Comparison of ENCODE assay signal across 8 cellular contexts in the genomic region with DNA sequence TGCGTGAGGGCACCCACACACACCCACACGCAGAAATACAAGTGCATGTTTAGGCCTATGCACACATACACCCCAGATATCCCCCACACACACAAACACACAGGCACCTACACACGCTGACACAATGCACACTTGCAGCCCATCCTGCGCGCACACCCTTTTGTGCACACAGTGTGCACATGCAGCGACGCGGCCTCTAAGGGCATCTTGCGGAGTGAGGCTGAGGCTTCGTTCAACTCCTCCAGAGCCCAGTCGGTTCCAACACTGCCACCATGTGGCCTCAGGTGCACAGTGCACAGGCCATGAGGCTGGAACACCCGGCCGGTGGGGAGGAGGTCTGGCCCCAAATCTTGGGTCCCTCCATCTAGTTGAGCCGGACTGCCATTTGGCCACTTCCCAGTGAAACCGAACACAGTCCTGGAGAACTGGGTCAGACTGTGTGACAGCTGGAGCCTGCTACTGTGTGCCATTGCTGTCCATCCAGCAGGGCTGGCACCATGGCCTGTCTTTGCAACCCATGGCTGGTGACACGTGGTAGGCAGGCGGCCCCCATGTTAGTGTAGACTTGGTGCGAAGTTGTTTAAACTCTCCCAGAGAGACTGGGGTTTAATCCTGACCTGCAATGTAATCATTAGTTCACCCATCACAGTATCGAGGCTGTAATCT.
DNase-seq lines count a peak whose midpoint lies in the region; TF ChIP-seq lines count a peak whose summit lies in the region.

No MANE protein-coding gene starts in this region.

- H3K27me3 ChIP-seq in OCI-LY1 (ENCODE audit: insufficient read depth, low read length), result peaks cover 12% of the 10 kb centered on the region; the same call in 1 of the 2 replicates
- no peaks in the 10 kb centered on the region for H3K27me3 ChIP-seq in neural cell (ENCODE audit: insufficient read depth, low read depth, low read length)

- TF ChIP-seq RAD21 in neural cell (conservative IDR thresholded peaks at IDR 0.05), result peak; percentile 99

- H3K79me2 ChIP-seq in OCI-LY1 (ENCODE audit: insufficient read depth, low read length) (no peaks in the 10 kb centered on the region), neural cell (replicated peaks; ENCODE audit: insufficient read depth, low read length) (no peaks in the 10 kb centered on the region)

- H3F3A ChIP-seq in OCI-LY1 (ENCODE audit: insufficient read depth, low read length) (no peaks in the 10 kb centered on the region), neural cell (ENCODE audit: insufficient read depth, low read length, poor library complexity, severe bottlenecking) (no peaks in the 10 kb centered on the region)

- H3K9me3 ChIP-seq in OCI-LY1 (ENCODE audit: low read length) (no peaks in the 10 kb centered on the region), neural cell (ENCODE audit: low read length) (no peaks in the 10 kb centered on the region)

- H3K36me3 ChIP-seq in OCI-LY1 (ENCODE audit: insufficient read depth, low read length) (no peaks in the 10 kb centered on the region), neural cell (ENCODE audit: insufficient read depth, low read length) (no peaks in the 10 kb centered on the region)

- DNase-seq in NCI-H1417 (lab: John Stamatoyannopoulos, UW) (peak; percentile 57 to 89 (median 76)), NCI-H1417 treated with DMSO at 0.1 percent for 48 hours (lab: John Stamatoyannopoulos, UW) (no peak), HPDE6-E6E7 (ENCODE audit: extremely low spot score) (peak; percentile 60), fibroblast of mammary gland (ENCODE audit: low read depth) (peak; percentile 63)
- DNase-seq in activated T-cell treated with anti-CD3 and anti-CD28 coated beads, Interleukin-2, amount 50 U/mL, for 1 hour, result peak; percentile 71
- peak; percentile 55 for DNase-seq in stimulated activated naive CD4-positive, alpha-beta T cell treated with Interleukin-2 at 50 U/mL for 16 hours (lab: John Stamatoyannopoulos, UW)

- TF ChIP-seq CTCF in OCI-LY1 (IDR thresholded peaks at IDR 0.05; ENCODE audit: low read length) (peak; percentile 86), fibroblast of mammary gland (conservative IDR thresholded peaks at IDR 0.05; ENCODE audit: control insufficient read depth, insufficient read depth, low read depth, low read length) (peak; percentile 94), neural cell (IDR thresholded peaks at IDR 0.05; ENCODE audit: poor library complexity, severe bottlenecking) (peak; percentile 98)

- H3K4me2 ChIP-seq in OCI-LY1 (ENCODE audit: low read length) (no peak overlapping the region), neural cell (ENCODE audit: low read length) (no peak overlapping the region)

- H3K27ac ChIP-seq in OCI-LY1 (ENCODE audit: low read depth, low read length, poor library complexity, severe bottlenecking), result no peak overlapping the region
- H3K27ac ChIP-seq in neural cell (ENCODE audit: low read length), result peak overlapping the region; percentile 61

- no peaks in the 10 kb centered on the region for H3K4me1 ChIP-seq in OCI-LY1 (ENCODE audit: insufficient read depth, low read length, severe bottlenecking)

- peak; percentile 55 for TF ChIP-seq EP300 in neural cell (conservative IDR thresholded peaks at IDR 0.05; ENCODE audit: poor library complexity, severe bottlenecking)

- H4K20me1 ChIP-seq in OCI-LY1 (ENCODE audit: insufficient read depth, low read length) (no peaks in the 10 kb centered on the region), neural cell (ENCODE audit: insufficient read depth) (no peaks in the 10 kb centered on the region)

- H3K4me3 ChIP-seq in OCI-LY1 (ENCODE audit: low read depth, low read length, poor library complexity, severe bottlenecking) (no peak overlapping the region), fibroblast of mammary gland (ENCODE audit: control insufficient read depth, low read depth, low read length) (no peak overlapping the region), neural cell (ENCODE audit: low read length) (no peak overlapping the region)

- no peak overlapping the region for H2AFZ ChIP-seq in OCI-LY1 (ENCODE audit: low read length)
- H2AFZ ChIP-seq in neural cell (ENCODE audit: low read depth, low read length), result peak overlapping the region; percentile 42

- H3K9ac ChIP-seq in OCI-LY1 (ENCODE audit: low read length) (no peak overlapping the region), neural cell (ENCODE audit: low read length) (peak overlapping the region; percentile 44)

- H3K9me2 ChIP-seq in OCI-LY1 (ENCODE audit: low read depth, low read length) (no peaks in the 10 kb centered on the region), neural cell (ENCODE audit: insufficient read depth, low read length) (no peaks in the 10 kb centered on the region)

TF ChIP-seq in neural cell, 6 proteins besides CTCF, POLR2A, EP300 and RAD21:
- TF ChIP-seq SMC3 (conservative IDR thresholded peaks at IDR 0.05; ENCODE audit: poor library complexity) (peak; percentile 98), TAF1 (IDR thresholded peaks at IDR 0.05; ENCODE audit: low read depth) (no peak), POLR2AphosphoS5 (IDR thresholded peaks at IDR 0.05) (peak; percentile 29), EZH2 (IDR thresholded peaks at IDR 0.05; ENCODE audit: borderline replicate concordance, insufficient read depth, low read length, poor library complexity, severe bottlenecking) (no peak), MXI1 (conservative IDR thresholded peaks at IDR 0.05; ENCODE audit: poor library complexity, severe bottlenecking) (peak; percentile 51)
- TF ChIP-seq, protein P1, sequence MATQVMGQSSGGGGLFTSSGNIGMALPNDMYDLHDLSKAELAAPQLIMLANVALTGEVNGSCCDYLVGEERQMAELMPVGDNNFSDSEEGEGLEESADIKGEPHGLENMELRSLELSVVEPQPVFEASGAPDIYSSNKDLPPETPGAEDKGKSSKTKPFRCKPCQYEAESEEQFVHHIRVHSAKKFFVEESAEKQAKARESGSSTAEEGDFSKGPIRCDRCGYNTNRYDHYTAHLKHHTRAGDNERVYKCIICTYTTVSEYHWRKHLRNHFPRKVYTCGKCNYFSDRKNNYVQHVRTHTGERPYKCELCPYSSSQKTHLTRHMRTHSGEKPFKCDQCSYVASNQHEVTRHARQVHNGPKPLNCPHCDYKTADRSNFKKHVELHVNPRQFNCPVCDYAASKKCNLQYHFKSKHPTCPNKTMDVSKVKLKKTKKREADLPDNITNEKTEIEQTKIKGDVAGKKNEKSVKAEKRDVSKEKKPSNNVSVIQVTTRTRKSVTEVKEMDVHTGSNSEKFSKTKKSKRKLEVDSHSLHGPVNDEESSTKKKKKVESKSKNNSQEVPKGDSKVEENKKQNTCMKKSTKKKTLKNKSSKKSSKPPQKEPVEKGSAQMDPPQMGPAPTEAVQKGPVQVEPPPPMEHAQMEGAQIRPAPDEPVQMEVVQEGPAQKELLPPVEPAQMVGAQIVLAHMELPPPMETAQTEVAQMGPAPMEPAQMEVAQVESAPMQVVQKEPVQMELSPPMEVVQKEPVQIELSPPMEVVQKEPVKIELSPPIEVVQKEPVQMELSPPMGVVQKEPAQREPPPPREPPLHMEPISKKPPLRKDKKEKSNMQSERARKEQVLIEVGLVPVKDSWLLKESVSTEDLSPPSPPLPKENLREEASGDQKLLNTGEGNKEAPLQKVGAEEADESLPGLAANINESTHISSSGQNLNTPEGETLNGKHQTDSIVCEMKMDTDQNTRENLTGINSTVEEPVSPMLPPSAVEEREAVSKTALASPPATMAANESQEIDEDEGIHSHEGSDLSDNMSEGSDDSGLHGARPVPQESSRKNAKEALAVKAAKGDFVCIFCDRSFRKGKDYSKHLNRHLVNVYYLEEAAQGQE (IDR thresholded peaks at IDR 0.05; ENCODE audit: borderline replicate concordance), result no peak
